ENCODE assay signal across 1 cellular context in the genomic region with DNA sequence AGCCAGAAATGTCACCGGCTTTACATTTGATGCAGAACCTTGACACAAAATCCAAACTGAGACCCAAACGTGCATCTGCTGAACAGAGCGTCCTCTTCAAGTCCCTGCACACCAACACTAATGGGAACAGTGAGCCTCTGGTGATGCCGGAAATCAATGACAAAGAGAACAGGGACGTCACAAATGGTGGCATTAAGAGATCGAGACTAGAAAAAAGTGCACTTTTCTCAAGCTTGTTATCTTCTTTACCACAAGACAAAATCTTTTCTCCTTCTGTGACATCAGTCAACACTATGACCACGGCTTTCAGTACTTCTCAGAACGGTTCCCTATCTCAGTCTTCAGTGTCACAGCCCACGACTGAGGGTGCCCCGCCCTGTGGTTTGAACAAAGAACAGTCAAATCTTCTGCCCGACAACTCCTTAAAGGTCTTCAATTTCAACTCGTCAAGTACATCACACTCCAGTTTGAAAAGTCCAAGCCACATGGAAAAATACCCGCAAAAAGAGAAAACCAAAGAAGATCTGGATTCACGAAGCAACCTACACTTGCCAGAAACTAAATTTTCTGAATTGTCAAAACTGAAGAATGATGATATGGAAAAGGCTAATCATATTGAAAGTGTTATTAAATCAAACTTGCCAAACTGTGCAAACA.
TF ChIP-seq lines count a peak whose summit lies in the region.

No MANE protein-coding gene starts in this region.

TF ChIP-seq in K562, 482 proteins besides CTCF, POLR2A, EP300 and RAD21 (continued from another document and continues in another):
- TF ChIP-seq, protein P1, sequence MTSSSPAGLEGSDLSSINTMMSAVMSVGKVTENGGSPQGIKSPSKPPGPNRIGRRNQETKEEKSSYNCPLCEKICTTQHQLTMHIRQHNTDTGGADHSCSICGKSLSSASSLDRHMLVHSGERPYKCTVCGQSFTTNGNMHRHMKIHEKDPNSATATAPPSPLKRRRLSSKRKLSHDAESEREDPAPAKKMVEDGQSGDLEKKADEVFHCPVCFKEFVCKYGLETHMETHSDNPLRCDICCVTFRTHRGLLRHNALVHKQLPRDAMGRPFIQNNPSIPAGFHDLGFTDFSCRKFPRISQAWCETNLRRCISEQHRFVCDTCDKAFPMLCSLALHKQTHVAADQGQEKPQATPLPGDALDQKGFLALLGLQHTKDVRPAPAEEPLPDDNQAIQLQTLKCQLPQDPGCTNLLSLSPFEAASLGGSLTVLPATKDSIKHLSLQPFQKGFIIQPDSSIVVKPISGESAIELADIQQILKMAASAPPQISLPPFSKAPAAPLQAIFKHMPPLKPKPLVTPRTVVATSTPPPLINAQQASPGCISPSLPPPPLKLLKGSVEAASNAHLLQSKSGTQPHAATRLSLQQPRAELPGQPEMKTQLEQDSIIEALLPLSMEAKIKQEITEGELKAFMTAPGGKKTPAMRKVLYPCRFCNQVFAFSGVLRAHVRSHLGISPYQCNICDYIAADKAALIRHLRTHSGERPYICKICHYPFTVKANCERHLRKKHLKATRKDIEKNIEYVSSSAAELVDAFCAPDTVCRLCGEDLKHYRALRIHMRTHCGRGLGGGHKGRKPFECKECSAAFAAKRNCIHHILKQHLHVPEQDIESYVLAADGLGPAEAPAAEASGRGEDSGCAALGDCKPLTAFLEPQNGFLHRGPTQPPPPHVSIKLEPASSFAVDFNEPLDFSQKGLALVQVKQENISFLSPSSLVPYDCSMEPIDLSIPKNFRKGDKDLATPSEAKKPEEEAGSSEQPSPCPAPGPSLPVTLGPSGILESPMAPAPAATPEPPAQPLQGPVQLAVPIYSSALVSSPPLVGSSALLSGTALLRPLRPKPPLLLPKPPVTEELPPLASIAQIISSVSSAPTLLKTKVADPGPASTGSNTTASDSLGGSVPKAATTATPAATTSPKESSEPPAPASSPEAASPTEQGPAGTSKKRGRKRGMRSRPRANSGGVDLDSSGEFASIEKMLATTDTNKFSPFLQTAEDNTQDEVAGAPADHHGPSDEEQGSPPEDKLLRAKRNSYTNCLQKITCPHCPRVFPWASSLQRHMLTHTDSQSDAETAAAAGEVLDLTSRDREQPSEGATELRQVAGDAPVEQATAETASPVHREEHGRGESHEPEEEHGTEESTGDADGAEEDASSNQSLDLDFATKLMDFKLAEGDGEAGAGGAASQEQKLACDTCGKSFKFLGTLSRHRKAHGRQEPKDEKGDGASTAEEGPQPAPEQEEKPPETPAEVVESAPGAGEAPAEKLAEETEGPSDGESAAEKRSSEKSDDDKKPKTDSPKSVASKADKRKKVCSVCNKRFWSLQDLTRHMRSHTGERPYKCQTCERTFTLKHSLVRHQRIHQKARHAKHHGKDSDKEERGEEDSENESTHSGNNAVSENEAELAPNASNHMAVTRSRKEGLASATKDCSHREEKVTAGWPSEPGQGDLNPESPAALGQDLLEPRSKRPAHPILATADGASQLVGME (CRISPR knock-in tag; IDR thresholded peaks at IDR 0.05), result no peak
- TF ChIP-seq TEAD2 (tag; IDR thresholded peaks at IDR 0.05) (no peak), ZNF668 (CRISPR knock-in tag; IDR thresholded peaks at IDR 0.05) (no peak), EHMT2 (IDR thresholded peaks at IDR 0.05) (peak; percentile 16; the same call in 1 of the 2 replicates), KLF1 (tag; IDR thresholded peaks at IDR 0.05) (peak; percentile 67; the same call in 1 of the 2 replicates), THRAP3 (IDR thresholded peaks at IDR 0.05; ENCODE audit: borderline replicate concordance) (0 out of 2 replicates have a peak, but pooled peaks have one; percentile 17), SMARCC2 (IDR thresholded peaks at IDR 0.05; ENCODE audit: low read depth) (peak; percentile 68; the same call in 1 of the 2 replicates), NCOA2 (IDR thresholded peaks at IDR 0.05; ENCODE audit: partially characterized antibody in 2 of 2) (peak in 1 of 2 experiments; percentile 40), ETV1 (tag; conservative IDR thresholded peaks at IDR 0.05; ENCODE audit: low read depth) (0 out of 2 replicates have a peak, but pooled peaks have one; percentile 5), DMBX1 (CRISPR knock-in tag; IDR thresholded peaks at IDR 0.05; ENCODE audit: borderline replicate concordance) (peak; percentile 85; the same call in 1 of the 2 replicates), SIRT6 (IDR thresholded peaks at IDR 0.05; ENCODE audit: low read depth, low read length) (no peak), TCF7 (IDR thresholded peaks at IDR 0.05; ENCODE audit: borderline replicate concordance) (peak; percentile 61; the same call in 1 of the 2 replicates), RBFOX2 (IDR thresholded peaks at IDR 0.05; ENCODE audit: low read depth, low read length) (no peak), POLR3G (IDR thresholded peaks at IDR 0.05; ENCODE audit: extremely low read depth, insufficient read length, insufficient replicate concordance) (no peak), NR4A1 (CRISPR knock-in tag; IDR thresholded peaks at IDR 0.05) (no peak), NR4A1 (tag; IDR thresholded peaks at IDR 0.05) (peak; percentile 89), MXI1 (IDR thresholded peaks at IDR 0.05; ENCODE audit: low read depth, low read length) (0 out of 2 replicates have a peak, but pooled peaks have one; percentile 26), KLF16 (IDR thresholded peaks at IDR 0.05) (peak; percentile 95), ZNF644 (tag; IDR thresholded peaks at IDR 0.05; ENCODE audit: low read depth) (peak; percentile 82; the same call in 1 of the 2 replicates), MAFK (IDR thresholded peaks at IDR 0.05; ENCODE audit: low read length) (peak; percentile 46; the same call in 1 of the 2 replicates), ZSCAN29 (IDR thresholded peaks at IDR 0.05) (no peak), SMAD3 (CRISPR knock-in tag; conservative IDR thresholded peaks at IDR 0.05) (peak; percentile 49; the same call in 1 of the 2 replicates), ZNF384 (IDR thresholded peaks at IDR 0.05; ENCODE audit: low read depth, low read length) (peak; percentile 53), POLR2AphosphoS5 (IDR thresholded peaks at IDR 0.05; ENCODE audit: control insufficient read depth, insufficient read depth, low read depth, low read length) (peak; percentile 93), MAFG (tag; conservative IDR thresholded peaks at IDR 0.05) (no peak), ZKSCAN3 (CRISPR knock-in tag; IDR thresholded peaks at IDR 0.05) (no peak), GABPA (tag; conservative IDR thresholded peaks at IDR 0.05; ENCODE audit: low read depth) (no peak; the same call in 1 of the 2 replicates), ZNF140 (CRISPR knock-in tag; IDR thresholded peaks at IDR 0.05) (no peak), KDM5B (IDR thresholded peaks at IDR 0.05; ENCODE audit: insufficient replicate concordance, low read depth, low read length) (no peak), PHF20 (IDR thresholded peaks at IDR 0.05; ENCODE audit: partially characterized antibody) (peak; percentile 14), ZNF239 (CRISPR knock-in tag; IDR thresholded peaks at IDR 0.05) (peak; percentile 48), NFIC (IDR thresholded peaks at IDR 0.05) (peak; percentile 86), TEAD4 (IDR thresholded peaks at IDR 0.05; ENCODE audit: low read length) (peak; percentile 98), TEAD4 (CRISPR knock-in tag; IDR thresholded peaks at IDR 0.05; ENCODE audit: borderline replicate concordance) (no peak), TCF3 (CRISPR knock-in tag; IDR thresholded peaks at IDR 0.05) (peak; percentile 98), MBD2 (IDR thresholded peaks at IDR 0.05; ENCODE audit: borderline replicate concordance, low read depth) (peak; percentile 50; the same call in 1 of the 2 replicates), FOXA3 (CRISPR knock-in tag; conservative IDR thresholded peaks at IDR 0.05 in 1 of 2, IDR thresholded peaks at IDR 0.05 in 1 of 2) (peak; percentile 29 to 67; a peak in 3 of 4 replicates), ZNF24 (IDR thresholded peaks at IDR 0.05) (no peak), SRSF1 (IDR thresholded peaks at IDR 0.05; ENCODE audit: low read depth, low read length) (no peak), DACH1 (IDR thresholded peaks at IDR 0.05; ENCODE audit: partially characterized antibody) (no peak), ZNF507 (tag; conservative IDR thresholded peaks at IDR 0.05) (no peak), DPF2 (IDR thresholded peaks at IDR 0.05) (peak; percentile 91), ZBTB17 (CRISPR knock-in tag; IDR thresholded peaks at IDR 0.05) (no peak), BRCA1 (IDR thresholded peaks at IDR 0.05) (no peak), BRCA1 (CRISPR knock-in tag; IDR thresholded peaks at IDR 0.05) (no peak), ZNF766 (CRISPR knock-in tag; conservative IDR thresholded peaks at IDR 0.05) (peak; percentile 80), HEY1 (CRISPR knock-in tag; IDR thresholded peaks at IDR 0.05; ENCODE audit: borderline replicate concordance) (no peak)
- TF ChIP-seq, protein P2, sequence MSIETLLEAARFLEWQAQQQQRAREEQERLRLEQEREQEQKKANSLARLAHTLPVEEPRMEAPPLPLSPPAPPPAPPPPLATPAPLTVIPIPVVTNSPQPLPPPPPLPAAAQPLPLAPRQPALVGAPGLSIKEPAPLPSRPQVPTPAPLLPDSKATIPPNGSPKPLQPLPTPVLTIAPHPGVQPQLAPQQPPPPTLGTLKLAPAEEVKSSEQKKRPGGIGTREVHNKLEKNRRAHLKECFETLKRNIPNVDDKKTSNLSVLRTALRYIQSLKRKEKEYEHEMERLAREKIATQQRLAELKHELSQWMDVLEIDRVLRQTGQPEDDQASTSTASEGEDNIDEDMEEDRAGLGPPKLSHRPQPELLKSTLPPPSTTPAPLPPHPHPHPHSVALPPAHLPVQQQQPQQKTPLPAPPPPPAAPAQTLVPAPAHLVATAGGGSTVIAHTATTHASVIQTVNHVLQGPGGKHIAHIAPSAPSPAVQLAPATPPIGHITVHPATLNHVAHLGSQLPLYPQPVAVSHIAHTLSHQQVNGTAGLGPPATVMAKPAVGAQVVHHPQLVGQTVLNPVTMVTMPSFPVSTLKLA (conservative IDR thresholded peaks at IDR 0.05), result peak; percentile 38 to 62; a peak in 2 of 4 replicates
- TF ChIP-seq, protein P3, sequence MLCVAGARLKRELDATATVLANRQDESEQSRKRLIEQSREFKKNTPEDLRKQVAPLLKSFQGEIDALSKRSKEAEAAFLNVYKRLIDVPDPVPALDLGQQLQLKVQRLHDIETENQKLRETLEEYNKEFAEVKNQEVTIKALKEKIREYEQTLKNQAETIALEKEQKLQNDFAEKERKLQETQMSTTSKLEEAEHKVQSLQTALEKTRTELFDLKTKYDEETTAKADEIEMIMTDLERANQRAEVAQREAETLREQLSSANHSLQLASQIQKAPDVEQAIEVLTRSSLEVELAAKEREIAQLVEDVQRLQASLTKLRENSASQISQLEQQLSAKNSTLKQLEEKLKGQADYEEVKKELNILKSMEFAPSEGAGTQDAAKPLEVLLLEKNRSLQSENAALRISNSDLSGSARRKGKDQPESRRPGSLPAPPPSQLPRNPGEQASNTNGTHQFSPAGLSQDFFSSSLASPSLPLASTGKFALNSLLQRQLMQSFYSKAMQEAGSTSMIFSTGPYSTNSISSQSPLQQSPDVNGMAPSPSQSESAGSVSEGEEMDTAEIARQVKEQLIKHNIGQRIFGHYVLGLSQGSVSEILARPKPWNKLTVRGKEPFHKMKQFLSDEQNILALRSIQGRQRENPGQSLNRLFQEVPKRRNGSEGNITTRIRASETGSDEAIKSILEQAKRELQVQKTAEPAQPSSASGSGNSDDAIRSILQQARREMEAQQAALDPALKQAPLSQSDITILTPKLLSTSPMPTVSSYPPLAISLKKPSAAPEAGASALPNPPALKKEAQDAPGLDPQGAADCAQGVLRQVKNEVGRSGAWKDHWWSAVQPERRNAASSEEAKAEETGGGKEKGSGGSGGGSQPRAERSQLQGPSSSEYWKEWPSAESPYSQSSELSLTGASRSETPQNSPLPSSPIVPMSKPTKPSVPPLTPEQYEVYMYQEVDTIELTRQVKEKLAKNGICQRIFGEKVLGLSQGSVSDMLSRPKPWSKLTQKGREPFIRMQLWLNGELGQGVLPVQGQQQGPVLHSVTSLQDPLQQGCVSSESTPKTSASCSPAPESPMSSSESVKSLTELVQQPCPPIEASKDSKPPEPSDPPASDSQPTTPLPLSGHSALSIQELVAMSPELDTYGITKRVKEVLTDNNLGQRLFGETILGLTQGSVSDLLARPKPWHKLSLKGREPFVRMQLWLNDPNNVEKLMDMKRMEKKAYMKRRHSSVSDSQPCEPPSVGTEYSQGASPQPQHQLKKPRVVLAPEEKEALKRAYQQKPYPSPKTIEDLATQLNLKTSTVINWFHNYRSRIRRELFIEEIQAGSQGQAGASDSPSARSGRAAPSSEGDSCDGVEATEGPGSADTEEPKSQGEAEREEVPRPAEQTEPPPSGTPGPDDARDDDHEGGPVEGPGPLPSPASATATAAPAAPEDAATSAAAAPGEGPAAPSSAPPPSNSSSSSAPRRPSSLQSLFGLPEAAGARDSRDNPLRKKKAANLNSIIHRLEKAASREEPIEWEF (CRISPR knock-in tag; IDR thresholded peaks at IDR 0.05), result 0 out of 2 replicates have a peak, but pooled peaks have one; percentile 42
- TF ChIP-seq, protein P4, sequence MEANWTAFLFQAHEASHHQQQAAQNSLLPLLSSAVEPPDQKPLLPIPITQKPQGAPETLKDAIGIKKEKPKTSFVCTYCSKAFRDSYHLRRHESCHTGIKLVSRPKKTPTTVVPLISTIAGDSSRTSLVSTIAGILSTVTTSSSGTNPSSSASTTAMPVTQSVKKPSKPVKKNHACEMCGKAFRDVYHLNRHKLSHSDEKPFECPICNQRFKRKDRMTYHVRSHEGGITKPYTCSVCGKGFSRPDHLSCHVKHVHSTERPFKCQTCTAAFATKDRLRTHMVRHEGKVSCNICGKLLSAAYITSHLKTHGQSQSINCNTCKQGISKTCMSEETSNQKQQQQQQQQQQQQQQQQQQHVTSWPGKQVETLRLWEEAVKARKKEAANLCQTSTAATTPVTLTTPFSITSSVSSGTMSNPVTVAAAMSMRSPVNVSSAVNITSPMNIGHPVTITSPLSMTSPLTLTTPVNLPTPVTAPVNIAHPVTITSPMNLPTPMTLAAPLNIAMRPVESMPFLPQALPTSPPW (CRISPR knock-in tag; IDR thresholded peaks at IDR 0.05), result peak; percentile 90
- TF ChIP-seq, protein P5, sequence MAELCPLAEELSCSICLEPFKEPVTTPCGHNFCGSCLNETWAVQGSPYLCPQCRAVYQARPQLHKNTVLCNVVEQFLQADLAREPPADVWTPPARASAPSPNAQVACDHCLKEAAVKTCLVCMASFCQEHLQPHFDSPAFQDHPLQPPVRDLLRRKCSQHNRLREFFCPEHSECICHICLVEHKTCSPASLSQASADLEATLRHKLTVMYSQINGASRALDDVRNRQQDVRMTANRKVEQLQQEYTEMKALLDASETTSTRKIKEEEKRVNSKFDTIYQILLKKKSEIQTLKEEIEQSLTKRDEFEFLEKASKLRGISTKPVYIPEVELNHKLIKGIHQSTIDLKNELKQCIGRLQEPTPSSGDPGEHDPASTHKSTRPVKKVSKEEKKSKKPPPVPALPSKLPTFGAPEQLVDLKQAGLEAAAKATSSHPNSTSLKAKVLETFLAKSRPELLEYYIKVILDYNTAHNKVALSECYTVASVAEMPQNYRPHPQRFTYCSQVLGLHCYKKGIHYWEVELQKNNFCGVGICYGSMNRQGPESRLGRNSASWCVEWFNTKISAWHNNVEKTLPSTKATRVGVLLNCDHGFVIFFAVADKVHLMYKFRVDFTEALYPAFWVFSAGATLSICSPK (IDR thresholded peaks at IDR 0.05; ENCODE audit: borderline replicate concordance), result no peak
- TF ChIP-seq, protein P6, sequence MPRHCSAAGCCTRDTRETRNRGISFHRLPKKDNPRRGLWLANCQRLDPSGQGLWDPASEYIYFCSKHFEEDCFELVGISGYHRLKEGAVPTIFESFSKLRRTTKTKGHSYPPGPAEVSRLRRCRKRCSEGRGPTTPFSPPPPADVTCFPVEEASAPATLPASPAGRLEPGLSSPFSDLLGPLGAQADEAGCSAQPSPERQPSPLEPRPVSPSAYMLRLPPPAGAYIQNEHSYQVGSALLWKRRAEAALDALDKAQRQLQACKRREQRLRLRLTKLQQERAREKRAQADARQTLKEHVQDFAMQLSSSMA (CRISPR knock-in tag; IDR thresholded peaks at IDR 0.05), result no peak
